ENCODE assay signal across 15 cellular contexts in genomic region chr2:236535024-236535423, GRCh38. TPM values are rescaled to one million over a fixed set of nuclear protein-coding genes. Genes with fewer than 3 reads are reported as not detected.
DNase-seq lines count a peak whose midpoint lies in the region; ATAC-seq and TF ChIP-seq lines count a peak whose summit lies in the region.
"Had no signal": no experiment of that assay in that cellular context is flagged by ENCODE, and none has a peak within 500 bp of the region (broad histone marks: within the 10 kb centered on the region; RNA-seq: fewer than 3 reads in every experiment).

No MANE protein-coding gene starts in this region.

- peaks cover 3% of the 10 kb centered on the region for H3K9me3 Mint-ChIP-seq in T-helper 1 cell treated with Interleukin-12 subunit alpha and Interleukin-12 subunit beta and Interleukin-4 antibody, amounts not matched to agents 30 μg/mL and 1 μg/mL, for 36 hours
- H3K9me3 Mint-ChIP-seq in immature natural killer cell: peaks cover 0 to 2% (median 0%) of the 10 kb centered on the region in 6 donors
- H3K9me3 Mint-ChIP-seq in stimulated activated effector memory CD8-positive, alpha-beta T cell treated with anti-CD3 and anti-CD28 coated beads, Interleukin-12 subunit alpha, Interleukin-12 subunit beta, amount 100 ng/mL, for 72 hours: no peaks in the 10 kb centered on the region
- H3K9me3 Mint-ChIP-seq: dendritic cell treated with granulocyte-macrophage colony-stimulating factor and Interleukin-4, amounts not matched to agents 40 ng/mL and 50 ng/mL, for 4 days had no signal

- H3K4me1 Mint-ChIP-seq in T-helper 1 cell treated with Interleukin-12 subunit alpha and Interleukin-12 subunit beta and Interleukin-4 antibody, amounts not matched to agents 30 μg/mL and 1 μg/mL, for 36 hours (ENCODE audit: low read depth): peaks cover 35% of the 10 kb centered on the region
- peaks cover 47 to 53% of the 10 kb centered on the region in 2 donors for H3K4me1 Mint-ChIP-seq in immature natural killer cell
- peaks cover 52% of the 10 kb centered on the region for H3K4me1 Mint-ChIP-seq in stimulated activated effector memory CD8-positive, alpha-beta T cell treated with anti-CD3 and anti-CD28 coated beads, Interleukin-12 subunit alpha, Interleukin-12 subunit beta, amount 100 ng/mL, for 72 hours

- H3K27ac ChIP-seq in gastroesophageal sphincter (no peak overlapping the region), right lobe of liver (no peak overlapping the region)
- H3K27ac ChIP-seq: 22Rv1, left ventricle myocardium inferior, tibial artery had no signal

- in situ Hi-C loops in astrocyte of the spinal cord (cut with HindIII; ENCODE audit: low sequenced_read_pairs): no loop called here

- no peak for ATAC-seq in stimulated activated effector memory CD8-positive, alpha-beta T cell treated with anti-CD3 and anti-CD28 coated beads, Interleukin-12 subunit alpha, Interleukin-12 subunit beta, amount 100 ng/mL, for 72 hours
- ATAC-seq in gastroesophageal sphincter: no peak
- ATAC-seq in right lobe of liver: no peak

- peaks cover 5% of the 10 kb centered on the region for H3K36me3 Mint-ChIP-seq in T-helper 1 cell treated with Interleukin-12 subunit alpha and Interleukin-12 subunit beta and Interleukin-4 antibody, amounts not matched to agents 30 μg/mL and 1 μg/mL, for 36 hours (ENCODE audit: low read depth)
- peaks cover under 1 to 10% (median 5%) of the 10 kb centered on the region in 3 donors for H3K36me3 Mint-ChIP-seq in immature natural killer cell
- H3K36me3 Mint-ChIP-seq in stimulated activated effector memory CD8-positive, alpha-beta T cell treated with anti-CD3 and anti-CD28 coated beads, Interleukin-12 subunit alpha, Interleukin-12 subunit beta, amount 100 ng/mL, for 72 hours: no peaks in the 10 kb centered on the region

- H3K4me3 ChIP-seq in astrocyte of the spinal cord (ENCODE audit: low read depth, low read length) (no peak overlapping the region), gastroesophageal sphincter (no peak overlapping the region), right lobe of liver (no peak overlapping the region)
- H3K4me3 ChIP-seq: left ventricle myocardium inferior, tibial artery had no signal

- H3K4me1 ChIP-seq in gastroesophageal sphincter: peaks cover 0 to 8% (median 0%) of the 10 kb centered on the region in 3 donors
- no peaks in the 10 kb centered on the region for H3K4me1 ChIP-seq in right lobe of liver
- H3K4me1 ChIP-seq: left ventricle myocardium inferior had no signal

- H3K4me3 Mint-ChIP-seq in T-helper 1 cell treated with Interleukin-12 subunit alpha and Interleukin-12 subunit beta and Interleukin-4 antibody, amounts not matched to agents 30 μg/mL and 1 μg/mL, for 36 hours: no peak overlapping the region
- H3K4me3 Mint-ChIP-seq in immature natural killer cell: peak overlapping the region in 2 of 5 donors; percentile 54 to 97
- H3K4me3 Mint-ChIP-seq in stimulated activated effector memory CD8-positive, alpha-beta T cell treated with anti-CD3 and anti-CD28 coated beads, Interleukin-12 subunit alpha, Interleukin-12 subunit beta, amount 100 ng/mL, for 72 hours: no peak overlapping the region
- H3K4me3 Mint-ChIP-seq: dendritic cell treated with granulocyte-macrophage colony-stimulating factor and Interleukin-4, amounts not matched to agents 40 ng/mL and 50 ng/mL, for 4 days had no signal

- TF ChIP-seq EP300 in gastroesophageal sphincter (IDR thresholded peaks at IDR 0.05): no peak

- H3K9me3 ChIP-seq in gastroesophageal sphincter (no peaks in the 10 kb centered on the region), right lobe of liver (no peaks in the 10 kb centered on the region)
- H3K9me3 ChIP-seq: left ventricle myocardium inferior, tibial artery had no signal

- 44 to 62% methylated on average over 3 to 5 of the region's 5 CpGs for WGBS in gastroesophageal sphincter (ENCODE audit: low coverage in 1 of 2), 2 donors
- WGBS in right lobe of liver (ENCODE audit: insufficient coverage, low coverage, low lambda C conversion rate, missing lambda C conversion rate): 44% methylated on average over 4 of the region's 5 CpGs

- no peaks in the 10 kb centered on the region for H3K27me3 ChIP-seq in gastroesophageal sphincter
- H3K27me3 ChIP-seq in right lobe of liver: no peaks in the 10 kb centered on the region
- H3K27me3 ChIP-seq: tibial artery had no signal

- H3K27ac Mint-ChIP-seq in T-helper 1 cell treated with Interleukin-12 subunit alpha and Interleukin-12 subunit beta and Interleukin-4 antibody, amounts not matched to agents 30 μg/mL and 1 μg/mL, for 36 hours: peak overlapping the region; percentile 16
- H3K27ac Mint-ChIP-seq in immature natural killer cell: peak overlapping the region in 4 of 6 donors; percentile 32 to 100 (median 88)
- H3K27ac Mint-ChIP-seq in stimulated activated effector memory CD8-positive, alpha-beta T cell treated with anti-CD3 and anti-CD28 coated beads, Interleukin-12 subunit alpha, Interleukin-12 subunit beta, amount 100 ng/mL, for 72 hours: peak overlapping the region; percentile 30

- TF ChIP-seq POLR2A in gastroesophageal sphincter (IDR thresholded peaks at IDR 0.05) (no peak), right lobe of liver (IDR thresholded peaks at IDR 0.05) (no peak)

- intact Hi-C loops in right lobe of liver (cut with DNase I): no loop called here

- DNase-seq in T-helper 1 cell (no peak), astrocyte of the spinal cord (ENCODE audit: low read depth, low spot score) (peak; percentile 94), immature natural killer cell (no peak), NCI-H1436 treated with DMSO at 0.1 percent for 48 hours (lab: John Stamatoyannopoulos, UW) (no peak), right lobe of liver (no peak)
- DNase-seq in stimulated activated effector memory CD8-positive, alpha-beta T cell treated with anti-CD3 and anti-CD28 coated beads, Interleukin-12 subunit alpha, Interleukin-12 subunit beta, amount 100 ng/mL, for 72 hours (ENCODE audit: low spot score in 2 of 2): no peak
- DNase-seq: activated naive CD4-positive, alpha-beta T cell; left ventricle myocardium inferior; NCI-H1417 treated with DMSO at 0.1 percent for 48 hours; NCI-H524 treated with DMSO at 0.1 percent for 48 hours; tibial artery had no signal

- H3K36me3 ChIP-seq in gastroesophageal sphincter: no peaks in the 10 kb centered on the region
- H3K36me3 ChIP-seq in right lobe of liver: no peaks in the 10 kb centered on the region
- H3K36me3 ChIP-seq: left ventricle myocardium inferior, tibial artery had no signal

- no peak for TF ChIP-seq CTCF in astrocyte of the spinal cord (IDR thresholded peaks at IDR 0.05; ENCODE audit: low read depth, low read length)
- no peak for TF ChIP-seq CTCF in gastroesophageal sphincter (IDR thresholded peaks at IDR 0.05)
- TF ChIP-seq CTCF in right lobe of liver (IDR thresholded peaks at IDR 0.05): no peak

- peaks cover 4% of the 10 kb centered on the region for H3K27me3 Mint-ChIP-seq in T-helper 1 cell treated with Interleukin-12 subunit alpha and Interleukin-12 subunit beta and Interleukin-4 antibody, amounts not matched to agents 30 μg/mL and 1 μg/mL, for 36 hours (ENCODE audit: low read depth)
- peaks cover 0 to 5% (median 0%) of the 10 kb centered on the region in 3 donors for H3K27me3 Mint-ChIP-seq in immature natural killer cell (ENCODE audit: low read depth in 3 of 3)

RNA-seq across cellular contexts. Expression of gene ACKR3, which starts 34.6 kb away (rescaled TPM):
- polyA plus RNA-seq in immature natural killer cell: 1 to 10 TPM; 3.1 to 7.8 (median 5.9) TPM
- 10 to 100 TPM; 21.0 to 68.5 (median 42.5) TPM for total RNA-seq in gastroesophageal sphincter
- total RNA-seq in right lobe of liver: 10 to 100 TPM in 2 of 6 experiments, 1 to 10 TPM in 3, under 1 TPM in 1; 0.66 to 57.0 (median 4.7) TPM

Comparison
In these comparisons a context has a peak if more than half of its experiments do, and no peak if none do; other contexts are left out.
1. H3K27ac Mint-ChIP-seq: peak in every context shown above with its lines; median percentile 88 in immature natural killer cell; 30 in stimulated activated effector memory CD8-positive, alpha-beta T cell treated with anti-CD3 and anti-CD28 coated beads, Interleukin-12 subunit alpha, Interleukin-12 subunit beta, amount 100 ng/mL, for 72 hours; 16 in T-helper 1 cell treated with Interleukin-12 subunit alpha and Interleukin-12 subunit beta and Interleukin-4 antibody, amounts not matched to agents 30 μg/mL and 1 μg/mL, for 36 hours.